15 cellular contexts compared by ENCODE assay signal in the genomic region with DNA sequence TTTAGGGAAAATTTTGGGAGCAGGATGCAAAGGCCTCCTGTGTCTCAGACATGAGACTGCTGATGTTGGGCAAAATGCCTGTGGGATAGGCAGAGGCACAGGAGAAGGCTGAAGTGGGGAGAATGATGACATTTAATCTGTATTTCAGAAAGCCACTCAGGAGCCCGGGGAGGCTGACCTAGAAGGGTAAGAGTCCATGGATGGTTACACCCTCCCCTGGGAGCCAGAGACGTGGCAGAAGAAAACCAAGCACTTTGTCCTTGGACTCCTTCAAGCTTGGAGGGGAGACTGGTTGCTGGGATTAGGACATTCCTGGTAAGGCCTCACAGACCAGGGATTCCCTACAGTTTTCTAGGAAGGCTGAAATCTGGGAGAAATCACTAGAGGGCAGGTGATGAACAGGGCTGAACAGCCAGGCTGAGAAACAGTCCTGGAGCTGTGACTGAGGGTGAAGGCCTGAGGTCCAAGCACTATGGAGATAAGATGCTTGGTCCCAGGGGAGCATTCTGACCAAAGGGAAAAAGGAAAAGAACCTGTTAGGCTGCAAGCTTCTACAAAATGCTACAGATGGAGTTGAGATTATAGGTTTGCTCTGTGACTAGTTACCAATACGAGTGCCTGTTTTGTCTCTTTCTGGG.
A peak's percentile ranks its signal among the peaks of the same experiment; 100 is the strongest.
DNase-seq lines count a peak whose midpoint lies in the region; ATAC-seq and TF ChIP-seq lines count a peak whose summit lies in the region.
"Had no signal": no experiment of that assay in that cellular context is flagged by ENCODE, and none has a peak within 500 bp of the region (broad histone marks: within the 10 kb centered on the region; RNA-seq: fewer than 3 reads in every experiment).

No MANE protein-coding gene starts in this region.

- H3K36me3 ChIP-seq in SK-N-SH (replicated peaks in 1 of 2; ENCODE audit: control insufficient read depth in 1 of 2, insufficient read depth in 2 of 2, low read length in 1 of 2), result peaks cover 0 to 4% of the 10 kb centered on the region in 2 experiments

- H2AFZ ChIP-seq in SK-N-SH (ENCODE audit: low read depth), result no peak overlapping the region
- H2AFZ ChIP-seq: GM23338 had no signal

- no peak for TF ChIP-seq POLR2A in erythroblast (IDR thresholded peaks at IDR 0.05; ENCODE audit: low read length)

- H4K20me1 ChIP-seq in SK-N-SH (ENCODE audit: insufficient read depth), result no peaks in the 10 kb centered on the region

- no peak for TF ChIP-seq EP300 in SK-N-SH (IDR thresholded peaks at IDR 0.05; ENCODE audit: borderline replicate concordance in 1 of 2, low read depth in 1 of 2, low read length in 1 of 2)

- peak; percentile 50 for TF ChIP-seq RAD21 in SK-N-SH (IDR thresholded peaks at IDR 0.05; ENCODE audit: low read length)

- H3K4me3 ChIP-seq in SK-N-SH (ENCODE audit: low read depth in 2 of 2, low read length in 1 of 2), result no peak overlapping the region
- H3K4me3 ChIP-seq: GM23338 had no signal

- TF ChIP-seq CTCF in SK-N-SH (IDR thresholded peaks at IDR 0.05), result no peak

- no peak overlapping the region for H3K9ac ChIP-seq in SK-N-SH

- WGBS in SK-N-SH (ENCODE audit: low lambda C conversion rate), result 96% methylated on average over 3 of the region's 3 CpGs

- peaks cover 4 to 78% of the 10 kb centered on the region in 2 experiments for H3K4me1 ChIP-seq in SK-N-SH (ENCODE audit: control insufficient read depth in 1 of 2, insufficient read depth in 2 of 2, low read depth in 1 of 2, low read length in 1 of 2)

- H3F3A ChIP-seq in SK-N-SH (replicated peaks; ENCODE audit: insufficient read depth), result no peaks in the 10 kb centered on the region

- ATAC-seq in SK-N-SH treated with all-trans-retinoic acid at 6 μM for 48 hours, result no peak
- ATAC-seq in HG03469 (IDR thresholded peaks at IDR 0.05; ENCODE audit: unreplicated experiment), result no peak
- ATAC-seq: GM23338, HepG2 had no signal

- no peak overlapping the region for H3K4me2 ChIP-seq in SK-N-SH
- H3K4me2 ChIP-seq: GM23338 had no signal

- no peaks in the 10 kb centered on the region for H3K9me2 ChIP-seq in SK-N-SH

- H3K27me3 ChIP-seq in SK-N-SH (ENCODE audit: insufficient read depth), result no peaks in the 10 kb centered on the region

- H3K27ac ChIP-seq in SK-N-SH (ENCODE audit: low read depth in 2 of 2, low read length in 1 of 2), result peak overlapping the region in 1 of 2 experiments; percentile 67; a peak in 2 of 4 replicates
- H3K27ac ChIP-seq: C4-2B had no signal

- no peak for DNase-seq in SK-N-SH
- peak; percentile 3 for DNase-seq in NCI-H187 treated with DMSO at 0.1 percent for 48 hours (lab: John Stamatoyannopoulos, UW)
- DNase-seq in erythroblast (lab: John Stamatoyannopoulos, UW), result peak; percentile 62 to 69
- DNase-seq in foreskin melanocyte, result no peak
- DNase-seq in pons (ENCODE audit: low spot score), result no peak
- DNase-seq: ACHN; CD4-positive, alpha-beta memory T cell; DMS79 treated with DMSO at 0.1 percent for 48 hours; EL; H7 had no signal

- CTCF ChIA-PET in SK-N-SH (lab: Yijun Ruan, JAX), result interaction anchor here (1.1 to 6.0 kb wide), 2 partner anchors 10 to 55 kb away, joined by 4 to 29 read pairs; no protein-coding TSS in a partner anchor

- POLR2A ChIA-PET in SK-N-SH (lab: Yijun Ruan, JAX), result no interaction called here

- H3K79me2 ChIP-seq in SK-N-SH (ENCODE audit: insufficient read depth), result no peaks in the 10 kb centered on the region; the same call in 1 of the 2 replicates

- no peaks in the 10 kb centered on the region for H3K9me3 ChIP-seq in SK-N-SH

TF ChIP-seq in SK-N-SH, 30 proteins besides CTCF, POLR2A, EP300 and RAD21:
- no peak for TF ChIP-seq YY1 (IDR thresholded peaks at IDR 0.05; ENCODE audit: low read depth)
- TF ChIP-seq NFIC (IDR thresholded peaks at IDR 0.05; ENCODE audit: borderline replicate concordance), result no peak
- no peak for TF ChIP-seq POLR2AphosphoS5 (IDR thresholded peaks at IDR 0.05; ENCODE audit: low read depth, low read length)
- TF ChIP-seq TCF12 (IDR thresholded peaks at IDR 0.05), result no peak
- TF ChIP-seq, protein P1, sequence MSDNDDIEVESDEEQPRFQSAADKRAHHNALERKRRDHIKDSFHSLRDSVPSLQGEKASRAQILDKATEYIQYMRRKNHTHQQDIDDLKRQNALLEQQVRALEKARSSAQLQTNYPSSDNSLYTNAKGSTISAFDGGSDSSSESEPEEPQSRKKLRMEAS (IDR thresholded peaks at IDR 0.05; ENCODE audit: low read depth), result no peak
- no peak for TF ChIP-seq EZH2phosphoT487 (IDR thresholded peaks at IDR 0.05; ENCODE audit: borderline replicate concordance, low read depth)
- TF ChIP-seq SIN3A (IDR thresholded peaks at IDR 0.05; ENCODE audit: borderline replicate concordance, low read depth, low read length), result no peak
- no peak for TF ChIP-seq TEAD4 (IDR thresholded peaks at IDR 0.05; ENCODE audit: borderline replicate concordance, insufficient read depth)
- TF ChIP-seq, protein P2, sequence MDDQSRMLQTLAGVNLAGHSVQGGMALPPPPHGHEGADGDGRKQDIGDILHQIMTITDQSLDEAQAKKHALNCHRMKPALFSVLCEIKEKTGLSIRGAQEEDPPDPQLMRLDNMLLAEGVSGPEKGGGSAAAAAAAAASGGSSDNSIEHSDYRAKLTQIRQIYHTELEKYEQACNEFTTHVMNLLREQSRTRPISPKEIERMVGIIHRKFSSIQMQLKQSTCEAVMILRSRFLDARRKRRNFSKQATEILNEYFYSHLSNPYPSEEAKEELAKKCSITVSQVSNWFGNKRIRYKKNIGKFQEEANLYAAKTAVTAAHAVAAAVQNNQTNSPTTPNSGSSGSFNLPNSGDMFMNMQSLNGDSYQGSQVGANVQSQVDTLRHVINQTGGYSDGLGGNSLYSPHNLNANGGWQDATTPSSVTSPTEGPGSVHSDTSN (IDR thresholded peaks at IDR 0.05), result no peak

TF ChIP-seq in SK-N-SH treated with all-trans-retinoic acid at 6 μM for 48 hours, 23 proteins besides CTCF, POLR2A, EP300 and RAD21:
- no peak for TF ChIP-seq CSDC2 (CRISPR knock-in tag; IDR thresholded peaks at IDR 0.05)
- no peak for TF ChIP-seq OSR1 (CRISPR knock-in tag; IDR thresholded peaks at IDR 0.05)
- TF ChIP-seq POU6F1 (CRISPR knock-in tag; IDR thresholded peaks at IDR 0.05; ENCODE audit: borderline replicate concordance, low read depth), result no peak
- no peak for TF ChIP-seq ZFP3 (CRISPR knock-in tag; IDR thresholded peaks at IDR 0.05)
TF ChIP-seq in SK-N-SH treated with all-trans-retinoic acid at 6 μM for 48 hours: peak in this region for 0.

Comparison
In these comparisons a context has a peak if more than half of its experiments do, and no peak if none do; other contexts are left out.
1. DNase-seq: peak in NCI-H187 treated with DMSO at 0.1 percent for 48 hours (single experiment) and erythroblast (2 of 2); none in SK-N-SH (single experiment), foreskin melanocyte (single experiment) and pons (single experiment).